In genomic region chr7:137909042-137909441, GRCh38 we compare ENCODE assay signal across 13 cellular contexts.
A peak's percentile ranks its signal among the peaks of the same experiment; 100 is the strongest.
DNase-seq lines count a peak whose midpoint lies in the region; ATAC-seq, FAIRE-seq and TF ChIP-seq lines count a peak whose summit lies in the region.
"Had no signal": no experiment of that assay in that cellular context is flagged by ENCODE, and none has a peak within 500 bp of the region (broad histone marks: within the 10 kb centered on the region; RNA-seq: fewer than 3 reads in every experiment).

No MANE protein-coding gene starts in this region.

- H3K14ac ChIP-seq in IMR-90 (replicated peaks; ENCODE audit: low read depth, low read length): no peak overlapping the region

- TF ChIP-seq POLR2A in IMR-90 (IDR thresholded peaks at IDR 0.05; ENCODE audit: low read depth, low read length) (no peak), HepG2 (IDR thresholded peaks at IDR 0.05; ENCODE audit: insufficient read depth in 1 of 2, low read depth in 2 of 2, low read length in 2 of 2) (no peak)

- H3K27ac ChIP-seq in IMR-90 (ENCODE audit: insufficient read depth, low read length) (no peak overlapping the region), HepG2 (ENCODE audit: extremely low read length, insufficient read depth, low read length) (no peak overlapping the region), temporal lobe (ENCODE audit: low read depth, low read length) (peak overlapping the region; percentile 77)

- TF ChIP-seq CTCF in IMR-90 (conservative IDR thresholded peaks at IDR 0.05; ENCODE audit: low read depth, low read length): no peak
- no peak for TF ChIP-seq CTCF in HepG2 (CRISPR knock-in tag; IDR thresholded peaks at IDR 0.05)

- H4K5ac ChIP-seq in IMR-90 (ENCODE audit: low read depth, low read length): no peak overlapping the region

- no peaks in the 10 kb centered on the region for H3K4me1 ChIP-seq in IMR-90 (ENCODE audit: control insufficient read depth, insufficient read depth, low read length)
- H3K4me1 ChIP-seq in HepG2 (ENCODE audit: insufficient read depth, low read length): peaks cover 3% of the 10 kb centered on the region; the same call in 1 of the 2 replicates

- no peak overlapping the region for H3K4me3 ChIP-seq in IMR-90 (ENCODE audit: insufficient read depth, low read depth, low read length)
- H3K4me3 ChIP-seq in HepG2 (replicated peaks in 1 of 3; ENCODE audit: insufficient read depth in 1 of 3, low read depth in 2 of 3, low read length in 3 of 3): no peak overlapping the region

- intact Hi-C loops in IMR-90 (cut with micrococcal nuclease): no loop called here
- intact Hi-C loops in HepG2 (cut with micrococcal nuclease; ENCODE audit: unreplicated experiment): no loop called here

- no peak for FAIRE-seq in HepG2 (lab: Jason Lieb, UNC)
- FAIRE-seq: keratinocyte had no signal

- no peak for ATAC-seq in IMR-90 (ENCODE audit: low read depth)
- ATAC-seq in HepG2: peak; percentile 14; the same call in 2 of the 3 replicates

- H3K9me1 ChIP-seq in IMR-90 (ENCODE audit: insufficient read depth, low read length): no peaks in the 10 kb centered on the region

- H2BK120ac ChIP-seq in IMR-90 (ENCODE audit: low read depth, low read length): no peak overlapping the region

- no peak overlapping the region for H2BK5ac ChIP-seq in IMR-90 (ENCODE audit: low read depth, low read length, poor library complexity, severe bottlenecking)

- dilution Hi-C loops in IMR-90 (cut with HindIII; ENCODE audit: low sequenced_read_pairs, unreplicated experiment): no loop called here

- POLR2A ChIA-PET in IMR-90 (lab: Charles Lee; ENCODE audit: unreplicated experiment): no interaction called here
- POLR2A ChIA-PET in HepG2 (lab: Yijun Ruan, JAX): no interaction called here

- no peak overlapping the region for H2AK9ac ChIP-seq in IMR-90 (replicated peaks; ENCODE audit: low read depth, low read length, poor library complexity)

- no peak overlapping the region for H3K23ac ChIP-seq in IMR-90 (ENCODE audit: low read depth, low read length)

- no peaks in the 10 kb centered on the region for H3K79me2 ChIP-seq in HepG2 (ENCODE audit: insufficient read depth, low read length)

- H3K4me2 ChIP-seq in IMR-90 (ENCODE audit: low read depth, low read length) (no peak overlapping the region), HepG2 (ENCODE audit: low read depth, low read length) (no peak overlapping the region)

- no peak overlapping the region for H2AFZ ChIP-seq in IMR-90 (replicated peaks; ENCODE audit: low read length, poor library complexity)
- no peak overlapping the region for H2AFZ ChIP-seq in HepG2 (ENCODE audit: low read length)

- no peaks in the 10 kb centered on the region for H4K20me1 ChIP-seq in IMR-90 (ENCODE audit: insufficient read depth, low read length)
- H4K20me1 ChIP-seq in HepG2 (ENCODE audit: insufficient read depth, low read length): no peaks in the 10 kb centered on the region; the same call in 1 of the 2 replicates

- BruUV-seq in IMR-90 (replicated peaks; lab: Mats Ljungman, UMichigan) (no TSS peak), HepG2 (replicated peaks; lab: Mats Ljungman, UMichigan) (no TSS peak)

- no peak overlapping the region for H2BK15ac ChIP-seq in IMR-90 (ENCODE audit: low read depth, low read length)

- H2BK20ac ChIP-seq in IMR-90 (ENCODE audit: low read depth, low read length): no peak overlapping the region

- TF ChIP-seq RAD21 in IMR-90 (IDR thresholded peaks at IDR 0.05; ENCODE audit: low read length): no peak
- TF ChIP-seq RAD21 in HepG2 (CRISPR knock-in tag; IDR thresholded peaks at IDR 0.05): no peak

- in situ Hi-C loops in IMR-90 (cut with MboI; ENCODE audit: low sequenced_read_pairs): loop anchor here (5.0 to 10.0 kb wide), 2 partner anchors 93 to 826 kb away; partner anchors contain the start of gene CREB3L2
- in situ Hi-C loops in HepG2 (cut with HindIII; ENCODE audit: extremely low pct_ligation_motif_present, low pct_unique_long_range_greater_than_20kb): loop anchor here (5.0 kb wide), 1 partner anchor 98 kb away; no protein-coding TSS in a partner anchor

- H3K27me3 ChIP-seq in IMR-90 (ENCODE audit: control insufficient read depth, insufficient read depth, low read length) (no peaks in the 10 kb centered on the region), HepG2 (ENCODE audit: control insufficient read depth in 1 of 2, insufficient read depth in 2 of 2, low read length in 2 of 2) (no peaks in the 10 kb centered on the region)

- 100% methylated on average over 1 of the region's 11 CpGs; no CpG with 5 or more reads in 1 of the 2 experiments for WGBS in IMR-90 (ENCODE audit: extremely low coverage in 2 of 2, insufficient read length in 1 of 2), 2 experiments
- WGBS in HepG2 (ENCODE audit: low lambda C conversion rate): 94% methylated on average over 11 of the region's 11 CpGs

- peaks cover 57 to 58% of the 10 kb centered on the region in 2 experiments for H3K79me1 ChIP-seq in IMR-90 (ENCODE audit: low read depth in 1 of 2, low read length in 2 of 2)

- H3K4ac ChIP-seq in IMR-90 (ENCODE audit: low read depth, low read length): no peak overlapping the region

- CTCF ChIA-PET in IMR-90 (lab: Yijun Ruan, JAX) (interaction anchor here (0.5 kb wide), 1 partner anchor 97 kb away, joined by 4 read pairs; no protein-coding TSS in a partner anchor), HepG2 (lab: Yijun Ruan, JAX; ENCODE audit: low intra/inter-chr PET ratio, low total read pairs) (no interaction called here)

- no peak overlapping the region for H4K8ac ChIP-seq in IMR-90 (ENCODE audit: low read depth in 2 of 2, low read length in 2 of 2)

- H3K18ac ChIP-seq in IMR-90 (ENCODE audit: low read depth, low read length): no peak overlapping the region

- TF ChIP-seq EP300 in HepG2 (IDR thresholded peaks at IDR 0.05; ENCODE audit: low read depth in 2 of 2, low read length in 2 of 2) (no peak), HepG2 (CRISPR knock-in tag; IDR thresholded peaks at IDR 0.05; ENCODE audit: borderline replicate concordance) (no peak)

- H3K9me3 ChIP-seq in IMR-90 (ENCODE audit: control insufficient read depth, insufficient read depth, low read length): no peaks in the 10 kb centered on the region
- H3K9me3 ChIP-seq in HepG2 (ENCODE audit: low read length): no peaks in the 10 kb centered on the region

- no peak overlapping the region for H2AK5ac ChIP-seq in IMR-90 (ENCODE audit: low read depth, low read length)

- H4K91ac ChIP-seq in IMR-90 (ENCODE audit: insufficient read depth, low read depth, low read length): no peak overlapping the region

- peaks cover 65% of the 10 kb centered on the region for H3K36me3 ChIP-seq in IMR-90 (ENCODE audit: control insufficient read depth, insufficient read depth, low read length)
- H3K36me3 ChIP-seq in HepG2 (replicated peaks in 1 of 2; ENCODE audit: control insufficient read depth in 1 of 2, insufficient read depth in 2 of 2, low read length in 2 of 2): peaks cover 36 to 87% of the 10 kb centered on the region in 2 experiments

- H3K56ac ChIP-seq in IMR-90 (ENCODE audit: extremely low read depth, insufficient read depth, low read length): no peak overlapping the region

- H3K9ac ChIP-seq in IMR-90 (ENCODE audit: low read depth, low read length) (no peak overlapping the region), HepG2 (ENCODE audit: insufficient read depth, low read depth, low read length) (no peak overlapping the region)

- DNase-seq in IMR-90 (peak; percentile 31), fibroblast of gingiva (ENCODE audit: low read depth) (peak; percentile 70), HepG2 (ENCODE audit: low spot score) (no peak), H4 (ENCODE audit: low spot score) (no peak), HUDEP-2 (lab: John Stamatoyannopoulos, UW; ENCODE audit: unreplicated experiment in 76 of 76) (no peak), NCI-H510A (lab: John Stamatoyannopoulos, UW) (no peak)
- no peak for DNase-seq in activated CD4-positive, alpha-beta T cell treated with anti-CD3 and anti-CD28 coated beads for 48 hours
- DNase-seq: AML-193; effector CD8-positive, alpha-beta T cell; NCI-H1417 treated with DMSO at 0.1 percent for 48 hours; NCI-H446 had no signal

TF ChIP-seq in IMR-90, 13 proteins besides CTCF, POLR2A, EP300 and RAD21:
- TF ChIP-seq RFX5 (IDR thresholded peaks at IDR 0.05; ENCODE audit: low read depth, low read length) (no peak), NFE2L2 (IDR thresholded peaks at IDR 0.05; ENCODE audit: low read depth, low read length) (peak; percentile 14; the same call in 1 of the 2 replicates)
TF ChIP-seq in IMR-90: peak in this region for 1.

TF ChIP-seq in HepG2, 621 proteins besides CTCF, POLR2A, EP300 and RAD21 (continues in another document):
- TF ChIP-seq ZNF782 (CRISPR knock-in tag; IDR thresholded peaks at IDR 0.05; ENCODE audit: borderline replicate concordance) (no peak), ZMYM4 (CRISPR knock-in tag; IDR thresholded peaks at IDR 0.05) (no peak), PHF8 (CRISPR knock-in tag; IDR thresholded peaks at IDR 0.05) (no peak), CREB3 (CRISPR knock-in tag; IDR thresholded peaks at IDR 0.05) (no peak), ZBTB8A (CRISPR knock-in tag; IDR thresholded peaks at IDR 0.05; ENCODE audit: borderline replicate concordance, low read depth) (no peak), FLYWCH1 (CRISPR knock-in tag; IDR thresholded peaks at IDR 0.05) (no peak), FOXO1 (CRISPR knock-in tag; IDR thresholded peaks at IDR 0.05) (no peak), XRCC5 (optimal IDR thresholded peaks at IDR 0.05; ENCODE audit: low read length) (no peak)

Comparison
In these comparisons a context has a peak if more than half of its experiments do, and no peak if none do; other contexts are left out.
1. DNase-seq: peak in IMR-90 (single experiment) and fibroblast of gingiva (single experiment); none in HepG2 (single experiment), H4 (single experiment), activated CD4-positive, alpha-beta T cell treated with anti-CD3 and anti-CD28 coated beads for 48 hours (single experiment), HUDEP-2 (0 of 76) and NCI-H510A (single experiment).